Comparison of ENCODE assay signal across 12 cellular contexts in the genomic region with DNA sequence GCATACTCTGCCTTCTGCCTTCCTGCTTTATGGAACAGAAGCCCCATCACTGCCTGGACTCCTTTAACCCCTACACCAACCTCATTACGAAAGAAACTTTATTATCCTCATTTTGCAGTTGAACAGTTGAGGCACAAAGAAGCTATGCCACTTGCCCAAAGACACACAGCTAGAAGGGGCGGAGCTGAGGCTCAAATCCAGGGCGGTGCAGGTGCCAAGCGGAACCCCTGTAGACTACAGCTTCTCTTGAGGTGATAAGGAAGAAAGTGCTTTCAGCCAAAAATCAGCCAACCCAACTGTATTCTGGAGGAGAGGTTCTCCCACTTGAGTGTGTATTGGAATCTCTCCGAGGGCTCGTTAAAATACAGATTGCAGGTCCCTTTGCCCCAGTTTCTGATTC. TPM values are rescaled to one million over a fixed set of nuclear protein-coding genes. Genes with fewer than 3 reads are reported as not detected.
DNase-seq lines count a peak whose midpoint lies in the region; FAIRE-seq and TF ChIP-seq lines count a peak whose summit lies in the region.
"Had no signal": no experiment of that assay in that cellular context is flagged by ENCODE, and none has a peak within 500 bp of the region (broad histone marks: within the 10 kb centered on the region; RNA-seq: fewer than 3 reads in every experiment).

No MANE protein-coding gene starts in this region.

- CTCF ChIA-PET in CD8-positive, alpha-beta memory T cell (lab: Charles Lee), result interaction anchor here (1.0 to 1.7 kb wide), 3 partner anchors 14 to 288 kb away, joined by 3 to 5 read pairs (median 4); no protein-coding TSS in a partner anchor

- H3K9me2 ChIP-seq in OCI-LY1 (ENCODE audit: low read depth, low read length), result no peaks in the 10 kb centered on the region

- H3K4me3 ChIP-seq in CD8-positive, alpha-beta memory T cell (ENCODE audit: low read length), result peak overlapping the region; percentile 78
- H3K4me3 ChIP-seq in OCI-LY1 (ENCODE audit: low read depth, low read length, poor library complexity, severe bottlenecking) (peak overlapping the region; percentile 60), astrocyte (ENCODE audit: insufficient read depth, low read depth, low read length) (no peak overlapping the region), neutrophil (ENCODE audit: low read depth in 1 of 2, low read length in 1 of 2) (peak overlapping the region; percentile 65 to 80)

- H3K4me1 ChIP-seq in CD8-positive, alpha-beta memory T cell (ENCODE audit: insufficient read depth, low read length), result peaks cover 87% of the 10 kb centered on the region
- H3K4me1 ChIP-seq in OCI-LY1 (ENCODE audit: insufficient read depth, low read length, severe bottlenecking) (peaks cover 69% of the 10 kb centered on the region), astrocyte (ENCODE audit: insufficient read depth, low read length) (no peaks in the 10 kb centered on the region), neutrophil (ENCODE audit: control insufficient read depth in 1 of 2, insufficient read depth in 1 of 2, low read depth in 1 of 2, low read length in 1 of 2) (peaks cover 97 to 100% of the 10 kb centered on the region in 2 experiments)

- peak overlapping the region; percentile 81 to 97 (median 90) for H3K4me3 Mint-ChIP-seq in CD8-positive, alpha-beta memory T cell
- H3K4me3 Mint-ChIP-seq in astrocyte (ENCODE audit: unreplicated experiment), result peak overlapping the region; percentile 27
- H3K4me3 Mint-ChIP-seq: nephron progenitor cell had no signal

- peaks cover 20% of the 10 kb centered on the region; the same call in 1 of the 2 replicates for H3K79me2 ChIP-seq in OCI-LY1 (ENCODE audit: insufficient read depth, low read length)
- H3K79me2 ChIP-seq in astrocyte (ENCODE audit: insufficient read depth, low read length), result no peaks in the 10 kb centered on the region

- no peaks in the 10 kb centered on the region for H3K36me3 ChIP-seq in CD8-positive, alpha-beta memory T cell (ENCODE audit: insufficient read depth, low read length)
- H3K36me3 ChIP-seq in OCI-LY1 (ENCODE audit: insufficient read depth, low read length), result peaks cover 57% of the 10 kb centered on the region
- no peaks in the 10 kb centered on the region for H3K36me3 ChIP-seq in astrocyte (ENCODE audit: insufficient read depth, low read length)
- H3K36me3 ChIP-seq in neutrophil, result peaks cover 69% of the 10 kb centered on the region

- H4K20me1 ChIP-seq in OCI-LY1 (ENCODE audit: insufficient read depth, low read length) (no peaks in the 10 kb centered on the region), astrocyte (ENCODE audit: insufficient read depth, low read length) (no peaks in the 10 kb centered on the region)

- no peaks in the 10 kb centered on the region for H3K9me3 Mint-ChIP-seq in CD8-positive, alpha-beta memory T cell
- H3K9me3 Mint-ChIP-seq in astrocyte (ENCODE audit: unreplicated experiment), result peaks cover 3% of the 10 kb centered on the region
- H3K9me3 Mint-ChIP-seq: nephron progenitor cell had no signal

- peak overlapping the region; percentile 99 to 100 (median 100) for H3K27ac Mint-ChIP-seq in CD8-positive, alpha-beta memory T cell
- no peak overlapping the region for H3K27ac Mint-ChIP-seq in astrocyte (ENCODE audit: unreplicated experiment)
- H3K27ac Mint-ChIP-seq: nephron progenitor cell had no signal

- H3K27me3 Mint-ChIP-seq in CD8-positive, alpha-beta memory T cell, result peaks cover 0 to 1% of the 10 kb centered on the region in 2 donors
- H3K27me3 Mint-ChIP-seq in astrocyte (ENCODE audit: low read depth, unreplicated experiment), result peaks cover 6% of the 10 kb centered on the region

- no peak for FAIRE-seq in astrocyte (lab: Jason Lieb, UNC)

- H3K36me3 Mint-ChIP-seq in CD8-positive, alpha-beta memory T cell, result peaks cover 0 to 23% (median 5%) of the 10 kb centered on the region in 3 donors
- H3K36me3 Mint-ChIP-seq in astrocyte (ENCODE audit: low read depth, unreplicated experiment), result no peaks in the 10 kb centered on the region

- DNase-seq in CD8-positive, alpha-beta memory T cell, result no peak
- DNase-seq in astrocyte (ENCODE audit: low read depth), result no peak
- DNase-seq in NCI-H1092 (lab: John Stamatoyannopoulos, UW), result no peak
- no peak for DNase-seq in middle frontal gyrus (ENCODE audit: extremely low spot score, low spot score)
- no peak for DNase-seq in COR-L47 (lab: John Stamatoyannopoulos, UW)
- DNase-seq in NAMALWA (ENCODE audit: low spot score), result no peak
- DNase-seq: Calu3, NCI-H1694, nephron progenitor cell, T1000 had no signal

- no peaks in the 10 kb centered on the region for H3K27me3 ChIP-seq in CD8-positive, alpha-beta memory T cell (ENCODE audit: insufficient read depth, low read length, poor library complexity, severe bottlenecking)
- H3K27me3 ChIP-seq in OCI-LY1 (ENCODE audit: insufficient read depth, low read length) (no peaks in the 10 kb centered on the region), astrocyte (ENCODE audit: insufficient read depth, low read length) (no peaks in the 10 kb centered on the region), neutrophil (no peaks in the 10 kb centered on the region)

- H3K4me2 ChIP-seq in OCI-LY1 (ENCODE audit: low read length) (peak overlapping the region; percentile 89), astrocyte (ENCODE audit: low read length) (no peak overlapping the region)

- H3K9ac ChIP-seq in OCI-LY1 (ENCODE audit: low read length), result peak overlapping the region; percentile 81
- H3K9ac ChIP-seq in astrocyte (ENCODE audit: low read length), result no peak overlapping the region

- no peak overlapping the region for H2AFZ ChIP-seq in OCI-LY1 (ENCODE audit: low read length)
- no peak overlapping the region for H2AFZ ChIP-seq in astrocyte (ENCODE audit: low read depth, low read length)

- no peaks in the 10 kb centered on the region for H3K9me3 ChIP-seq in CD8-positive, alpha-beta memory T cell (ENCODE audit: low read length)
- H3K9me3 ChIP-seq in OCI-LY1 (ENCODE audit: low read length) (no peaks in the 10 kb centered on the region), astrocyte (ENCODE audit: insufficient read depth, low read depth, low read length) (no peaks in the 10 kb centered on the region), neutrophil (no peaks in the 10 kb centered on the region)

- H3K27ac ChIP-seq in CD8-positive, alpha-beta memory T cell (ENCODE audit: low read depth, low read length), result peak overlapping the region; percentile 98
- peak overlapping the region; percentile 98 for H3K27ac ChIP-seq in OCI-LY1 (ENCODE audit: low read depth, low read length, poor library complexity, severe bottlenecking)
- no peak overlapping the region for H3K27ac ChIP-seq in astrocyte (ENCODE audit: low read depth, low read length)
- peak overlapping the region; percentile 100 for H3K27ac ChIP-seq in neutrophil

- peaks cover 80 to 92% (median 92%) of the 10 kb centered on the region in 3 donors for H3K4me1 Mint-ChIP-seq in CD8-positive, alpha-beta memory T cell
- peaks cover 19% of the 10 kb centered on the region for H3K4me1 Mint-ChIP-seq in astrocyte (ENCODE audit: low read depth, unreplicated experiment)

- POLR2A ChIA-PET in CD8-positive, alpha-beta memory T cell (lab: Charles Lee), result interaction anchor here (0.7 kb wide), 1 partner anchor 17 kb away, joined by 3 read pairs; no protein-coding TSS in a partner anchor

- H3F3A ChIP-seq in OCI-LY1 (ENCODE audit: insufficient read depth, low read length), result peaks cover 9% of the 10 kb centered on the region; the same call in 1 of the 2 replicates

- no peak for TF ChIP-seq CTCF in OCI-LY1 (IDR thresholded peaks at IDR 0.05; ENCODE audit: low read length)
- no peak for TF ChIP-seq CTCF in astrocyte (IDR thresholded peaks at IDR 0.05; ENCODE audit: insufficient read depth, low read depth, low read length)
- no peak for TF ChIP-seq CTCF in neutrophil (IDR thresholded peaks at IDR 0.05)

RNA-seq across cellular contexts. Expression of gene RASSF2, which starts 11.2 kb away (rescaled TPM):
- total RNA-seq in CD8-positive, alpha-beta memory T cell, result 10 to 100 TPM; 40.7 to 41.2 TPM
- polyA plus RNA-seq in CD8-positive, alpha-beta memory T cell, result 45.0 TPM
- 3.1 and 4.2 TPM in 2 replicates for total RNA-seq in astrocyte
